7 cellular contexts compared by ENCODE assay signal in the genomic region with DNA sequence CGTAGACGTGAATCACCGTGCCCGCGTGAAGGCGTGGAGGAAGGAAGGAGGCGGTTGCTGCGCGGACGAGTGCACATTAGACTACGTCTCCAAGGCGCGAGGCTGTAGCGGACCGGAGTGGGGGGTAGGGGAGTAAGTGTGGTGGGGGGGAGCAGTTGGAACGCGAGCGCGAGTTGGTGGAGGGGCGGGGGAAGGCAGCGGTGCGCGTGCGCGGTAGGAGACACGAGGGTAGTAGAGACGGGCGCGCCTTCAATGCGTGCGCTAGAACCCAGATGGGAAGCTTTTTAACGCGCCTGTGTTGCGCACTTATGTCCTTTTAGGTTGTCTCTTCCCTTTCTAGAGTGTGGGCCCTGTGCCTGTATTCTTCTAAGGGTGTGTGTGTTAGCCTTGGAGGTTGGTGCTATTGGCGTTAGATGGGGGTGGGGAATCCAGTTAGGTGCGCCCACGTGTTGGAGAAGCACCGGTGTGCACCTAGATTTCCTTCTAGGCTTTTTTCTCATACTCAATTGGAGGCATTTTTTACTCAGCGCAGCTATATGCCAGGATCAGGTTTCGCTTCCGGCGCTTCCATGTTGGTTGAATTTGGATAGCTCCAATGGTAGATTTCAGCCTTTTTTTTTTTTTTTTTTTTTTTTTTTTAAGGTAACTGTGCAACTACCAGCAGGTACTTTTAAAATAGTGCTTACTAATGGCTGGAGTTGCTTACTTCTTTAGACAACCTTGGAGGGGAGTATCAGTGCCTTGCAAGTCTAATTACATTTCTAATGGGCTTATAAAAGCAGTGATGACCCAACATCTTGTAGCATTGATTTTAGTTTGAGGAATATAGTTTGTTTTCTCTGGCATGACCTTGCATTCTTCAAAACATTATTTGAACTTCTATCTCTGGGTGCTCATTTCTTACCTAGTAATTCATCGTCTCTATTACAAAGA. TPM values are rescaled to one million over a fixed set of nuclear protein-coding genes. Genes with fewer than 3 reads are reported as not detected.
DNase-seq lines count a peak whose midpoint lies in the region; ATAC-seq and TF ChIP-seq lines count a peak whose summit lies in the region.

No MANE protein-coding gene starts in this region.

- H3K9me3 Mint-ChIP-seq in activated naive CD4-positive, alpha-beta T cell treated with anti-CD3 and anti-CD28 coated beads, Interleukin-2, amount 50 U/mL, for 72 hours = no peaks in the 10 kb centered on the region

- peak overlapping the region; percentile 74 for H3K4me2 ChIP-seq in MM.1S (ENCODE audit: low read depth, low read length)

- peak overlapping the region; percentile 96 for H3K27ac ChIP-seq in MM.1S (ENCODE audit: low read length)
- H3K27ac ChIP-seq in SK-N-MC = peak overlapping the region; percentile 99
- H3K27ac ChIP-seq in ovary = peak overlapping the region; percentile 75 to 79
- peak overlapping the region; percentile 58 to 95 (median 94) for H3K27ac ChIP-seq in thyroid gland

- H3K9ac ChIP-seq in MM.1S (ENCODE audit: low read length) = peak overlapping the region; percentile 99
- H3K9ac ChIP-seq in SK-N-MC (ENCODE audit: insufficient read length) = peak overlapping the region; percentile 99

- DNase-seq in MM.1S = peak; percentile 83
- no peak for DNase-seq in SK-N-MC (ENCODE audit: low read depth, low spot score)
- DNase-seq in activated naive CD4-positive, alpha-beta T cell treated with anti-CD3 and anti-CD28 coated beads, Interleukin-2, amount 50 U/mL, for 72 hours (ENCODE audit: low spot score in 2 of 2) = peak; percentile 72 to 73
- DNase-seq in head of caudate nucleus = peak; percentile 48 to 91 (median 79)
- peak; percentile 60 to 81 (median 77) for DNase-seq in ovary
- DNase-seq in thyroid gland = peak; percentile 72 to 74

- H3K27me3 ChIP-seq in MM.1S (replicated peaks; ENCODE audit: insufficient read depth, low read length) = no peaks in the 10 kb centered on the region
- H3K27me3 ChIP-seq in ovary = no peaks in the 10 kb centered on the region
- H3K27me3 ChIP-seq in thyroid gland = no peaks in the 10 kb centered on the region

- H3K9me3 ChIP-seq in MM.1S (replicated peaks; ENCODE audit: insufficient read depth, low read length) = no peaks in the 10 kb centered on the region
- no peaks in the 10 kb centered on the region for H3K9me3 ChIP-seq in SK-N-MC (ENCODE audit: low read depth, low read length)
- no peaks in the 10 kb centered on the region for H3K9me3 ChIP-seq in ovary
- no peaks in the 10 kb centered on the region for H3K9me3 ChIP-seq in thyroid gland

- H4K20me1 ChIP-seq in MM.1S (ENCODE audit: insufficient read depth, low read length) = peaks cover 31% of the 10 kb centered on the region

- WGBS in ovary, 3 donors = 1 to 2% (median 2%) methylated on average over 42 to 43 of the region's 43 CpGs
- WGBS in thyroid gland, 2 donors = 3 to 4% methylated on average over 34 to 41 of the region's 43 CpGs

- H2AFZ ChIP-seq in MM.1S (ENCODE audit: low read length) = peak overlapping the region; percentile 79

- peaks cover 32 to 51% of the 10 kb centered on the region in 2 donors for H3K36me3 Mint-ChIP-seq in activated naive CD4-positive, alpha-beta T cell treated with anti-CD3 and anti-CD28 coated beads, Interleukin-2, amount 50 U/mL, for 72 hours

- H3K4me1 ChIP-seq in MM.1S (ENCODE audit: low read length) (peaks cover 16% of the 10 kb centered on the region), ovary (ENCODE audit: insufficient read depth) (peaks cover 2% of the 10 kb centered on the region), thyroid gland (peaks cover 45 to 53% of the 10 kb centered on the region in 2 donors)

- no peaks in the 10 kb centered on the region for H3K9me2 ChIP-seq in MM.1S (replicated peaks; ENCODE audit: insufficient read depth, low read length)

- H3F3A ChIP-seq in MM.1S (ENCODE audit: insufficient read depth, low read length) = peaks cover 9% of the 10 kb centered on the region; the same call in 1 of the 2 replicates

- peak; percentile 26 for ATAC-seq in GM18907 (IDR thresholded peaks at IDR 0.05; ENCODE audit: unreplicated experiment)
- peak; percentile 19 to 50 for ATAC-seq in activated naive CD4-positive, alpha-beta T cell treated with anti-CD3 and anti-CD28 coated beads, Interleukin-2, amount 50 U/mL, for 72 hours

- peaks cover 58% of the 10 kb centered on the region for H3K79me2 ChIP-seq in MM.1S (ENCODE audit: low read length)

- peak overlapping the region; percentile 99 for H3K27ac Mint-ChIP-seq in activated naive CD4-positive, alpha-beta T cell treated with anti-CD3 and anti-CD28 coated beads, Interleukin-2, amount 50 U/mL, for 72 hours

- TF ChIP-seq POLR2A in ovary (IDR thresholded peaks at IDR 0.05) = no peak
- no peak for TF ChIP-seq POLR2A in thyroid gland (IDR thresholded peaks at IDR 0.05)

- no peak for TF ChIP-seq EP300 in ovary (IDR thresholded peaks at IDR 0.05)

- peak overlapping the region; percentile 100 for H3K4me3 ChIP-seq in MM.1S (ENCODE audit: low read length)
- H3K4me3 ChIP-seq in SK-N-MC = peak overlapping the region; percentile 98
- peak overlapping the region; percentile 64 for H3K4me3 ChIP-seq in ovary
- peak overlapping the region; percentile 35 to 82 (median 55) for H3K4me3 ChIP-seq in thyroid gland (replicated peaks in 1 of 3)

- intact Hi-C loops in head of caudate nucleus (cut with DNase I) = loop anchor here (5.0 to 10.0 kb wide), 2 partner anchors 40 to 972 kb away; no protein-coding TSS in a partner anchor
- intact Hi-C loops in ovary (cut with DNase I) = no loop called here
- intact Hi-C loops in thyroid gland (cut with DNase I) = no loop called here

- H3K36me3 ChIP-seq in MM.1S (replicated peaks; ENCODE audit: insufficient read depth, low read length) = peaks cover 7% of the 10 kb centered on the region; the same call in 1 of the 2 replicates
- peaks cover 48% of the 10 kb centered on the region for H3K36me3 ChIP-seq in SK-N-MC (ENCODE audit: insufficient read depth, low read length)
- no peaks in the 10 kb centered on the region for H3K36me3 ChIP-seq in ovary
- no peaks in the 10 kb centered on the region for H3K36me3 ChIP-seq in thyroid gland

- TF ChIP-seq CTCF in MM.1S (IDR thresholded peaks at IDR 0.05; ENCODE audit: low read length) = no peak
- no peak for TF ChIP-seq CTCF in ovary (IDR thresholded peaks at IDR 0.05)
- TF ChIP-seq CTCF in thyroid gland (IDR thresholded peaks at IDR 0.05) = no peak

RNA-seq across cellular contexts. Expression of gene EIF4B, which starts 0.8 kb away (rescaled TPM):
- 1,000 to 10,000 TPM in 1 of 2 donors, 100 to 1,000 TPM in 1; 637 to 1,013 TPM for total RNA-seq in activated naive CD4-positive, alpha-beta T cell treated with anti-CD3 and anti-CD28 coated beads, Interleukin-2, amount 50 U/mL, for 72 hours
- 1,000 to 10,000 TPM in 3 of 7 donors, 100 to 1,000 TPM in 4; 713 to 1,452 (median 896) TPM for total RNA-seq in ovary
- 100 to 1,000 TPM; 316 to 882 TPM for polyA plus RNA-seq in ovary
- 100 to 1,000 TPM; 428 to 704 (median 567) TPM for total RNA-seq in thyroid gland

RNA-seq across cellular contexts. Expression of gene TNS2, which starts 42.8 kb away (rescaled TPM):
- total RNA-seq in activated naive CD4-positive, alpha-beta T cell treated with anti-CD3 and anti-CD28 coated beads, Interleukin-2, amount 50 U/mL, for 72 hours = 1 to 10 TPM; 1.2 to 2.1 TPM
- total RNA-seq in ovary = 100 to 1,000 TPM in 6 of 7 donors, 10 to 100 TPM in 1; 88.7 to 255 (median 190) TPM
- 100 to 1,000 TPM in 1 of 2 donors, 10 to 100 TPM in 1; 66.8 to 161 TPM for polyA plus RNA-seq in ovary
- 100 to 1,000 TPM in 3 of 4 donors, 10 to 100 TPM in 1; 86.7 to 179 (median 114) TPM for total RNA-seq in thyroid gland

RNA-seq across cellular contexts. Expression of gene KRT18, which starts 58.2 kb away (rescaled TPM):
- total RNA-seq in activated naive CD4-positive, alpha-beta T cell treated with anti-CD3 and anti-CD28 coated beads, Interleukin-2, amount 50 U/mL, for 72 hours = 1 to 10 TPM; 7.7 to 8.5 TPM
- 1,000 to 10,000 TPM in 1 of 7 donors, 10 to 100 TPM in 4, 1 to 10 TPM in 2; 4.4 to 1,005 (median 64.8) TPM for total RNA-seq in ovary
- 10 to 100 TPM; 17.8 to 38.9 TPM for polyA plus RNA-seq in ovary
- 100 to 1,000 TPM; 389 to 648 (median 540) TPM for total RNA-seq in thyroid gland

Comparison
In these comparisons a context has a peak if more than half of its experiments do, and no peak if none do; other contexts are left out.
1. RNA of gene TNS2, which starts 42.8 kb away (total RNA-seq): 88.7 to 255 TPM in ovary and 86.7 to 179 TPM in thyroid gland; 1.2 to 2.1 TPM in activated naive CD4-positive, alpha-beta T cell treated with anti-CD3 and anti-CD28 coated beads, Interleukin-2, amount 50 U/mL, for 72 hours; every median in the first group is over 10 times any median in the second.
2. Peak in every context shown above with its lines, with median percentiles within 50 percentile points of each other: H3K27ac ChIP-seq and H3K4me3 ChIP-seq.